Comparison of ENCODE assay signal across 1 cellular context in the genomic region with DNA sequence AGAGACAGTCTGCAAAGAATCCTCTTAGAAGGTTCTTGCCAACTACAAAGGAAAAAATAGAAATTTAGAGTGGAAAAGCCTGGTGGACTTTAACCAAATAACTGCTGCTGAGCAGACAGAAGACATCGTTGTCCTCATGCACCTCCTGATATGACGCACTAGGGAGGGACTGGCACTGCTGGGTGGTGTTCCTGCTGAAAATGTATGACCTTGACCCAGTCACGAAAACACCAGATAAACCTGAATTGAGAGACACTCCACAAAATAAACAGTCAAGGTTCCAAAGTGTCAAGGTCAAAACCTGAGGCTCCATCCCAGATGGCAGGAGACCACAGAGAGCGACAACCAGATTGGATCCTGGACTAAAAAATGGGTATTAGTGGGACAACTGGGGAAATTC.
TF ChIP-seq lines count a peak whose summit lies in the region.

No MANE protein-coding gene starts in this region.

TF ChIP-seq in HepG2, 621 proteins besides CTCF, POLR2A, EP300 and RAD21 (continued from another document and continues in another):
- TF ChIP-seq HNF4A (CRISPR knock-in tag; IDR thresholded peaks at IDR 0.05) = peak; percentile 93
- TF ChIP-seq FOXK1 (CRISPR knock-in tag; IDR thresholded peaks at IDR 0.05; ENCODE audit: borderline replicate concordance, low read depth) = peak; percentile 96; the same call in 1 of the 2 replicates
- TF ChIP-seq, protein P1, sequence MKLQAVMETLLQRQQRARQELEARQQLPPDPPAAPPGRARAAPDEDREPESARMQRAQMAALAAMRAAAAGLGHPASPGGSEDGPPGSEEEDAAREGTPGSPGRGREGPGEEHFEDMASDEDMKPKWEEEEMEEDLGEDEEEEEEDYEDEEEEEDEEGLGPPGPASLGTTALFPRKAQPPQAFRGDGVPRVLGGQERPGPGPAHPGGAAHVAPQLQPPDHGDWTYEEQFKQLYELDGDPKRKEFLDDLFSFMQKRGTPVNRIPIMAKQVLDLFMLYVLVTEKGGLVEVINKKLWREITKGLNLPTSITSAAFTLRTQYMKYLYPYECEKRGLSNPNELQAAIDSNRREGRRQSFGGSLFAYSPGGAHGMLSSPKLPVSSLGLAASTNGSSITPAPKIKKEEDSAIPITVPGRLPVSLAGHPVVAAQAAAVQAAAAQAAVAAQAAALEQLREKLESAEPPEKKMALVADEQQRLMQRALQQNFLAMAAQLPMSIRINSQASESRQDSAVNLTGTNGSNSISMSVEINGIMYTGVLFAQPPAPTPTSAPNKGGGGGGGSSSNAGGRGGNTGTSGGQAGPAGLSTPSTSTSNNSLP (IDR thresholded peaks at IDR 0.05; ENCODE audit: low read depth, low read length) = peak; percentile 47
- TF ChIP-seq ZMYM3 (CRISPR knock-in tag; IDR thresholded peaks at IDR 0.05) = peak; percentile 47; the same call in 1 of the 2 replicates
- peak; percentile 80 for TF ChIP-seq NR2C2 (CRISPR knock-in tag; IDR thresholded peaks at IDR 0.05; ENCODE audit: borderline replicate concordance)
- TF ChIP-seq YEATS4 (CRISPR knock-in tag; IDR thresholded peaks at IDR 0.05; ENCODE audit: borderline replicate concordance) = no peak; the same call in 1 of the 2 replicates
- TF ChIP-seq TBL1XR1 (IDR thresholded peaks at IDR 0.05; ENCODE audit: borderline replicate concordance, low read length, partially characterized antibody) = peak; percentile 99
- peak; percentile 89 for TF ChIP-seq NFIC (IDR thresholded peaks at IDR 0.05; ENCODE audit: low read length)
- peak; percentile 78 for TF ChIP-seq ZNF264 (CRISPR knock-in tag; IDR thresholded peaks at IDR 0.05)
- peak; percentile 88 for TF ChIP-seq PATZ1 (CRISPR knock-in tag; IDR thresholded peaks at IDR 0.05)
- no peak for TF ChIP-seq ZNF607 (CRISPR knock-in tag; IDR thresholded peaks at IDR 0.05; ENCODE audit: borderline replicate concordance)
- TF ChIP-seq HOMEZ (CRISPR knock-in tag; IDR thresholded peaks at IDR 0.05; ENCODE audit: low read depth) = peak; percentile 84
- TF ChIP-seq ZSCAN21 (CRISPR knock-in tag; IDR thresholded peaks at IDR 0.05; ENCODE audit: borderline replicate concordance) = 0 out of 2 replicates have a peak, but pooled peaks have one; percentile 34
- peak; percentile 67; the same call in 1 of the 2 replicates for TF ChIP-seq PITX1 (CRISPR knock-in tag; IDR thresholded peaks at IDR 0.05)
- TF ChIP-seq AHDC1 (CRISPR knock-in tag; IDR thresholded peaks at IDR 0.05; ENCODE audit: borderline replicate concordance) = peak; percentile 93
- TF ChIP-seq ZGPAT (CRISPR knock-in tag; IDR thresholded peaks at IDR 0.05) = peak; percentile 87
- no peak for TF ChIP-seq ZNF660 (CRISPR knock-in tag; IDR thresholded peaks at IDR 0.05; ENCODE audit: borderline replicate concordance, low read depth)
- TF ChIP-seq TBX3 (IDR thresholded peaks at IDR 0.05; ENCODE audit: borderline replicate concordance) = peak; percentile 65; the same call in 1 of the 2 replicates
- TF ChIP-seq ATF1 (CRISPR knock-in tag; IDR thresholded peaks at IDR 0.05) = peak; percentile 64
- TF ChIP-seq, protein P2, sequence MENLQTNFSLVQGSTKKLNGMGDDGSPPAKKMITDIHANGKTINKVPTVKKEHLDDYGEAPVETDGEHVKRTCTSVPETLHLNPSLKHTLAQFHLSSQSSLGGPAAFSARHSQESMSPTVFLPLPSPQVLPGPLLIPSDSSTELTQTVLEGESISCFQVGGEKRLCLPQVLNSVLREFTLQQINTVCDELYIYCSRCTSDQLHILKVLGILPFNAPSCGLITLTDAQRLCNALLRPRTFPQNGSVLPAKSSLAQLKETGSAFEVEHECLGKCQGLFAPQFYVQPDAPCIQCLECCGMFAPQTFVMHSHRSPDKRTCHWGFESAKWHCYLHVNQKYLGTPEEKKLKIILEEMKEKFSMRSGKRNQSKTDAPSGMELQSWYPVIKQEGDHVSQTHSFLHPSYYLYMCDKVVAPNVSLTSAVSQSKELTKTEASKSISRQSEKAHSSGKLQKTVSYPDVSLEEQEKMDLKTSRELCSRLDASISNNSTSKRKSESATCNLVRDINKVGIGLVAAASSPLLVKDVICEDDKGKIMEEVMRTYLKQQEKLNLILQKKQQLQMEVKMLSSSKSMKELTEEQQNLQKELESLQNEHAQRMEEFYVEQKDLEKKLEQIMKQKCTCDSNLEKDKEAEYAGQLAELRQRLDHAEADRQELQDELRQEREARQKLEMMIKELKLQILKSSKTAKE (CRISPR knock-in tag; IDR thresholded peaks at IDR 0.05; ENCODE audit: borderline replicate concordance) = peak; percentile 100
- TF ChIP-seq ZNF577 (CRISPR knock-in tag; IDR thresholded peaks at IDR 0.05; ENCODE audit: borderline replicate concordance, low read depth) = no peak
- no peak for TF ChIP-seq FOXA1 (IDR thresholded peaks at IDR 0.05)
- TF ChIP-seq FOXA1 (CRISPR knock-in tag; IDR thresholded peaks at IDR 0.05) = peak; percentile 84
- TF ChIP-seq NR2F6 (IDR thresholded peaks at IDR 0.05) = peak; percentile 96
- peak; percentile 98 for TF ChIP-seq NR2F6 (CRISPR knock-in tag; IDR thresholded peaks at IDR 0.05)
- no peak for TF ChIP-seq ZNF136 (CRISPR knock-in tag; IDR thresholded peaks at IDR 0.05; ENCODE audit: low read depth)
- no peak for TF ChIP-seq CENPT (CRISPR knock-in tag; IDR thresholded peaks at IDR 0.05; ENCODE audit: low read depth)
- TF ChIP-seq, protein P3, sequence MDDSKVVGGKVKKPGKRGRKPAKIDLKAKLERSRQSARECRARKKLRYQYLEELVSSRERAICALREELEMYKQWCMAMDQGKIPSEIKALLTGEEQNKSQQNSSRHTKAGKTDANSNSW (CRISPR knock-in tag; IDR thresholded peaks at IDR 0.05; ENCODE audit: borderline replicate concordance) = no peak
- TF ChIP-seq CREB1 (IDR thresholded peaks at IDR 0.05) = peak; percentile 75
- TF ChIP-seq CREB1 (CRISPR knock-in tag; IDR thresholded peaks at IDR 0.05) = peak; percentile 88
- TF ChIP-seq SAP130 (CRISPR knock-in tag; IDR thresholded peaks at IDR 0.05; ENCODE audit: low read depth) = peak; percentile 91
- TF ChIP-seq ZNF574 (CRISPR knock-in tag; IDR thresholded peaks at IDR 0.05) = peak; percentile 56
- peak; percentile 61; the same call in 1 of the 2 replicates for TF ChIP-seq ZSCAN5A (CRISPR knock-in tag; IDR thresholded peaks at IDR 0.05; ENCODE audit: borderline replicate concordance)
